In the genomic region with DNA sequence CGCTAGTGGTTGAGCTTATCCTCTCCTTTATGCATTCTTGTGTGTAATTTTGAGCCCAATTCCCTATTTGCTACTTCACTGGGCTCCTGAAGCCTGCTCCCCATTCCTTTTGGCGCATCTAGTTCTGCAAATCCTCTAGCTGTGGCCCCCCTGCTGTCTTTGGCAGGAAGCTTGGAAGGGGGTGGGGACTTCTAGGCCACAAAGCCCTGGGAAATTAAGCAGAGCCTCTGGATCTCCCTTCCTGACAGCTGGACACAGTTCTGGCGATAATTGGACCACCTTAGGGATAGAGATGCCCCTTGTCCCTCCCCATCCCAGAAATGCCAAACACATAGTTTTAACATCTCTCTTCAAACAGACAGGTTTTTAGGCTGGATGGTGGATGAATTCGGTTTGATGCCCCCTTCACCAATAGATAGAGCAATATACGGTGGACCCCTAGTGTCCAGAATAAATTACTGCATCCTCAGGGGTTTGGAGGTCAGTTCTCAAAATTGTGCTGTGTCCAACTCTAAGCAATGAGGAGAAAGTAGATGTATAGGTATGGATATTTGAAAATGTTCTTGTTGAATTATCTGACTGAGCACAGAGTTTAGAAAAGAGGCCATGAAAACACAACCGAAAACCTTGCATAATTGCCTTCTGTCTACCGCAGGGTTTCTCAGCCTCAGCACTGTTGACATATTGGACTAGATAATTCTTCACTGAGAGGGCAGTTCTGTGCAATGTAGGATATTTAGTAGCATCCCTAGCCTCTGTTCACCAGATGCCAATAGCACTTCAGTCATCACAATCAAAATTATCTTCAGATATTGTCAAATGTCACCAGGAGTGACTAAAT, we compare ENCODE assay signal across 8 cellular contexts.
DNase-seq lines count a peak whose midpoint lies in the region; ATAC-seq, FAIRE-seq and TF ChIP-seq lines count a peak whose summit lies in the region.

No MANE protein-coding gene starts in this region.

- peak; percentile 42 to 65 for ATAC-seq in gastrocnemius medialis
- ATAC-seq in GM18520 (IDR thresholded peaks at IDR 0.05; ENCODE audit: unreplicated experiment), result no peak

- H2AFZ ChIP-seq in astrocyte (ENCODE audit: low read depth, low read length) (peak overlapping the region; percentile 20), hepatocyte (no peak overlapping the region)

- no peaks in the 10 kb centered on the region for H3K27me3 Mint-ChIP-seq in astrocyte (ENCODE audit: low read depth, unreplicated experiment)

- H3K36me3 Mint-ChIP-seq in astrocyte (ENCODE audit: low read depth, unreplicated experiment), result peaks cover 5% of the 10 kb centered on the region

- H3K27ac Mint-ChIP-seq in astrocyte (ENCODE audit: unreplicated experiment), result no peak overlapping the region

- 30% methylated on average over 7 of the region's 7 CpGs for WGBS in hepatocyte (ENCODE audit: low lambda C conversion rate, missing lambda C conversion rate)

- H3K4me3 ChIP-seq in astrocyte (ENCODE audit: insufficient read depth, low read depth, low read length) (no peak overlapping the region), hepatocyte (no peak overlapping the region), gastrocnemius medialis (no peak overlapping the region)

- H4K20me1 ChIP-seq in astrocyte (ENCODE audit: insufficient read depth, low read length) (peaks cover 9% of the 10 kb centered on the region), hepatocyte (ENCODE audit: insufficient read depth, poor library complexity, severe bottlenecking) (no peaks in the 10 kb centered on the region)

- no peaks in the 10 kb centered on the region for H3K9me2 ChIP-seq in hepatocyte (replicated peaks; ENCODE audit: insufficient read depth)

- H3K27ac ChIP-seq in astrocyte (ENCODE audit: low read depth, low read length), result no peak overlapping the region
- H3K27ac ChIP-seq in hepatocyte, result no peak overlapping the region
- no peak overlapping the region for H3K27ac ChIP-seq in gastrocnemius medialis

- H3K9me3 ChIP-seq in astrocyte (ENCODE audit: insufficient read depth, low read depth, low read length) (no peaks in the 10 kb centered on the region), hepatocyte (ENCODE audit: low read depth) (no peaks in the 10 kb centered on the region), gastrocnemius medialis (no peaks in the 10 kb centered on the region)

- H3K4me2 ChIP-seq in astrocyte (ENCODE audit: low read length), result peak overlapping the region; percentile 61
- H3K4me2 ChIP-seq in hepatocyte, result no peak overlapping the region

- in situ Hi-C loops in gastrocnemius medialis (cut with MboI; ENCODE audit: low sequenced_read_pairs in 4 of 4), result loop anchor here in 2 of 4 donors (5.0 kb wide), 1 partner anchor 78 kb away; the partner anchor contains the start of gene PAPSS2 (in 2 of the 2)

- peak overlapping the region; percentile 30 for H3K9ac ChIP-seq in astrocyte (ENCODE audit: low read length)

- H3K36me3 ChIP-seq in astrocyte (ENCODE audit: insufficient read depth, low read length) (peaks cover 3% of the 10 kb centered on the region), hepatocyte (replicated peaks; ENCODE audit: insufficient read depth, low read depth) (no peaks in the 10 kb centered on the region), gastrocnemius medialis (no peaks in the 10 kb centered on the region)

- H3K4me3 Mint-ChIP-seq in astrocyte (ENCODE audit: unreplicated experiment), result no peak overlapping the region

- no peaks in the 10 kb centered on the region for H3K9me3 Mint-ChIP-seq in astrocyte (ENCODE audit: unreplicated experiment)

- intact Hi-C loops in gastrocnemius medialis (cut with DNase I; ENCODE audit: low total_unique reads), result loop anchor here (10.0 kb wide), 1 partner anchor 200 kb away; no protein-coding TSS in a partner anchor

- DNase-seq in AG08395 (ENCODE audit: low spot score), result peak; percentile 58
- DNase-seq in GM12891 (ENCODE audit: insufficient read length, low spot score), result peak; percentile 17
- DNase-seq in NCI-H146 (lab: John Stamatoyannopoulos, UW), result peak; percentile 56
- peak; percentile 30 for DNase-seq in astrocyte (ENCODE audit: low read depth)
- DNase-seq in hepatocyte (ENCODE audit: low spot score), result peak; percentile 56
- no peak for DNase-seq in gastrocnemius medialis
- DNase-seq in stimulated activated naive CD4-positive, alpha-beta T cell (lab: John Stamatoyannopoulos, UW), result no peak

- H3K79me2 ChIP-seq in astrocyte (ENCODE audit: insufficient read depth, low read length), result no peaks in the 10 kb centered on the region
- H3K79me2 ChIP-seq in hepatocyte, result no peaks in the 10 kb centered on the region

- H3K4me1 Mint-ChIP-seq in astrocyte (ENCODE audit: low read depth, unreplicated experiment), result peaks cover 4% of the 10 kb centered on the region

- FAIRE-seq in GM12891 (lab: Jason Lieb, UNC) (peak; percentile 72), astrocyte (lab: Jason Lieb, UNC) (peak; percentile 64)

- H3K27me3 ChIP-seq in astrocyte (ENCODE audit: insufficient read depth, low read length) (no peaks in the 10 kb centered on the region), hepatocyte (no peaks in the 10 kb centered on the region), gastrocnemius medialis (no peaks in the 10 kb centered on the region)

- peak; percentile 79 for TF ChIP-seq CTCF in astrocyte (IDR thresholded peaks at IDR 0.05; ENCODE audit: insufficient read depth, low read depth, low read length)
- TF ChIP-seq CTCF in hepatocyte (IDR thresholded peaks at IDR 0.05; ENCODE audit: poor library complexity), result peak; percentile 73
- TF ChIP-seq CTCF in gastrocnemius medialis (IDR thresholded peaks at IDR 0.05 in 4 of 5, conservative IDR thresholded peaks at IDR 0.05 in 1 of 5), result peak; percentile 30 to 67 (median 56)

- H3K4me1 ChIP-seq in astrocyte (ENCODE audit: insufficient read depth, low read length) (peaks cover 6% of the 10 kb centered on the region), hepatocyte (ENCODE audit: insufficient read depth) (peaks cover 3% of the 10 kb centered on the region), gastrocnemius medialis (no peaks in the 10 kb centered on the region)

- TF ChIP-seq POLR2A in GM12891 (IDR thresholded peaks at IDR 0.05; ENCODE audit: low read depth, low read length) (no peak), gastrocnemius medialis (IDR thresholded peaks at IDR 0.05) (no peak)

TF ChIP-seq in GM12891, 5 proteins besides CTCF, POLR2A, EP300 and RAD21:
- TF ChIP-seq POLR2AphosphoS5 (IDR thresholded peaks at IDR 0.05; ENCODE audit: low read depth, low read length) (no peak), PAX5 (IDR thresholded peaks at IDR 0.05; ENCODE audit: insufficient read depth, low read length, severe bottlenecking) (no peak), SPI1 (IDR thresholded peaks at IDR 0.05; ENCODE audit: low read depth, low read length) (no peak), TAF1 (IDR thresholded peaks at IDR 0.05; ENCODE audit: low read depth, low read length) (no peak), POU2F2 (IDR thresholded peaks at IDR 0.05; ENCODE audit: low read depth, low read length) (no peak)

Comparison
In these comparisons a context has a peak if more than half of its experiments do, and no peak if none do; other contexts are left out.
1. DNase-seq: peak in AG08395 (single experiment), GM12891 (single experiment), NCI-H146 (single experiment), astrocyte (single experiment) and hepatocyte (single experiment); none in gastrocnemius medialis (0 of 2) and stimulated activated naive CD4-positive, alpha-beta T cell (0 of 6).
2. Peak in every context shown above with its lines, with median percentiles within 50 percentile points of each other: CTCF ChIP-seq.